14 cellular contexts compared by ENCODE assay signal in genomic region chr4:108850407-108850709, GRCh38.
DNase-seq lines count a peak whose midpoint lies in the region; ATAC-seq and TF ChIP-seq lines count a peak whose summit lies in the region.
"Had no signal": no experiment of that assay in that cellular context is flagged by ENCODE, and none has a peak within 500 bp of the region (broad histone marks: within the 10 kb centered on the region; RNA-seq: fewer than 3 reads in every experiment).

No MANE protein-coding gene starts in this region.

- no peak overlapping the region for H2AFZ ChIP-seq in neuronal stem cell (ENCODE audit: low read length)

- H3K27ac ChIP-seq in KOPT-K1 (ENCODE audit: low read depth, low read length, poor library complexity, severe bottlenecking) (peak overlapping the region; percentile 51), foreskin keratinocyte (no peak overlapping the region), neuronal stem cell (replicated peaks; ENCODE audit: low read length) (no peak overlapping the region)
- H3K27ac ChIP-seq: body of pancreas had no signal

- no peak overlapping the region for H3K4me2 ChIP-seq in neuronal stem cell (ENCODE audit: insufficient read depth, low read length, poor library complexity, severe bottlenecking)

- H3K23ac ChIP-seq in neuronal stem cell (ENCODE audit: low read depth, low read length, poor library complexity), result no peak overlapping the region

- no peak overlapping the region for H2AK5ac ChIP-seq in neuronal stem cell (ENCODE audit: low read depth, low read length)

- H3K18ac ChIP-seq in neuronal stem cell (ENCODE audit: low read length), result no peak overlapping the region

- H3K36me3 ChIP-seq in KOPT-K1 (ENCODE audit: insufficient read depth, low read length) (no peaks in the 10 kb centered on the region), neuronal stem cell (replicated peaks in 1 of 2; ENCODE audit: control insufficient read depth in 2 of 2, insufficient read depth in 2 of 2, low read length in 2 of 2) (no peaks in the 10 kb centered on the region)
- H3K36me3 ChIP-seq: SJCRH30 had no signal

- no peak overlapping the region for H2BK5ac ChIP-seq in neuronal stem cell (ENCODE audit: low read length)

- no peak overlapping the region for H3K9ac ChIP-seq in neuronal stem cell (ENCODE audit: low read depth, low read length, poor library complexity)

- no peak overlapping the region for H2BK12ac ChIP-seq in neuronal stem cell (ENCODE audit: low read length)

- H3K4me3 ChIP-seq in neuronal stem cell (ENCODE audit: low read length in 2 of 2), result no peak overlapping the region
- H3K4me3 ChIP-seq: body of pancreas, SJCRH30 had no signal

- H3K4ac ChIP-seq in neuronal stem cell (ENCODE audit: low read length), result no peak overlapping the region

- H2BK15ac ChIP-seq in neuronal stem cell (ENCODE audit: low read length), result no peak overlapping the region

- H3K27me3 ChIP-seq in foreskin keratinocyte, result peaks cover under 1% of the 10 kb centered on the region
- no peaks in the 10 kb centered on the region for H3K27me3 ChIP-seq in neuronal stem cell (ENCODE audit: control insufficient read depth in 3 of 3, insufficient read depth in 3 of 3, low read depth in 1 of 3, low read length in 3 of 3)
- H3K27me3 ChIP-seq: body of pancreas, SJCRH30 had no signal

- TF ChIP-seq CTCF in foreskin keratinocyte (conservative IDR thresholded peaks at IDR 0.05), result no peak

- no peak overlapping the region for H4K8ac ChIP-seq in neuronal stem cell (ENCODE audit: low read depth, low read length)

- no peak overlapping the region for H3K14ac ChIP-seq in neuronal stem cell (ENCODE audit: low read length)

- peaks cover 11% of the 10 kb centered on the region for H3K4me1 ChIP-seq in foreskin keratinocyte
- H3K4me1 ChIP-seq in neuronal stem cell (ENCODE audit: control insufficient read depth in 2 of 2, insufficient read depth in 1 of 2, low read depth in 1 of 2, low read length in 2 of 2), result no peaks in the 10 kb centered on the region
- H3K4me1 ChIP-seq: body of pancreas had no signal

- no peaks in the 10 kb centered on the region for H3K79me1 ChIP-seq in neuronal stem cell (ENCODE audit: low read depth, low read length)

- peak; percentile 39 for ATAC-seq in GM18870 (IDR thresholded peaks at IDR 0.05; ENCODE audit: unreplicated experiment)
- peak; percentile 37 for ATAC-seq in HG02588 (IDR thresholded peaks at IDR 0.05; ENCODE audit: unreplicated experiment)
- ATAC-seq in foreskin keratinocyte, result peak; percentile 14
- ATAC-seq in GM18505 (IDR thresholded peaks at IDR 0.05; ENCODE audit: unreplicated experiment), result no peak
- ATAC-seq: body of pancreas had no signal

- H4K91ac ChIP-seq in neuronal stem cell (ENCODE audit: low read depth, low read length, poor library complexity), result no peak overlapping the region

- no peak overlapping the region for H2BK120ac ChIP-seq in neuronal stem cell (ENCODE audit: low read depth, low read length)

- no CpG with 5 or more reads among the region's 1 CpG for WGBS in neuronal stem cell (ENCODE audit: extremely low coverage in 2 of 2, insufficient read length in 2 of 2, insufficient replicate concordance in 1 of 2), 2 donors

- DNase-seq in foreskin keratinocyte (no peak), neuronal stem cell (ENCODE audit: low spot score) (no peak), NCI-H2107 treated with DMSO at 0.1 percent for 48 hours (lab: John Stamatoyannopoulos, UW; ENCODE audit: unreplicated experiment) (no peak)
- DNase-seq: body of pancreas, glutamatergic neuron, NCI-H1417 treated with DMSO at 0.1 percent for 48 hours, NCI-H524 treated with DMSO at 0.1 percent for 48 hours, retina, substantia nigra had no signal

- TF ChIP-seq POLR2A in GM18505 (IDR thresholded peaks at IDR 0.05; ENCODE audit: borderline replicate concordance, extremely low read depth, insufficient read depth, insufficient read length), result no peak

- H3K9me3 ChIP-seq in KOPT-K1 (ENCODE audit: insufficient read depth, low read length, poor library complexity, severe bottlenecking), result no peaks in the 10 kb centered on the region
- H3K9me3 ChIP-seq in neuronal stem cell (replicated peaks in 1 of 2; ENCODE audit: control insufficient read depth in 2 of 2, insufficient read depth in 1 of 2, low read depth in 1 of 2, low read length in 2 of 2), result no peaks in the 10 kb centered on the region
- H3K9me3 ChIP-seq: body of pancreas, SJCRH30 had no signal
